Comparison of ENCODE assay signal across 1 cellular context in the genomic region with DNA sequence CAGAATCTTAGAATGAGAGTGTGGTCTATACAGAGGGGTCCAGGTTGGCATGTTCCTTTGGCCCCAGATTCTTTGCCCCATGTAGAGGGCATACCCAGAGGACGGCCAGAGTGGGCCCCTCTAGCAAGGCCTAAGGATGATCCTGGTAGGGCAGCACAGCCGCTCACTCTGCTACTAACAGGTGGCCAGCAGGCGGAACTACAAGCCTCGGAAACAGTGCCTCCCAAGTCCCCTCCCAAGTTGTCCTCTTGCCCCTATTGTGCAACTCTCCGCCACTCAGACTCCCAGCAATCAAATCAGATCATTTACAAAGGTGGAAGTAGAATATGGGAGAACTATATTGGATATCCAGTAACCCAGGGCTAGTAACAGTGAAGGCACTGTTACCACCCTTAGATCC.
TF ChIP-seq lines count a peak whose summit lies in the region.

No MANE protein-coding gene starts in this region.

TF ChIP-seq in GM23338, 12 proteins besides CTCF, POLR2A, EP300 and RAD21 (continued from another document):
- TF ChIP-seq, protein P1, sequence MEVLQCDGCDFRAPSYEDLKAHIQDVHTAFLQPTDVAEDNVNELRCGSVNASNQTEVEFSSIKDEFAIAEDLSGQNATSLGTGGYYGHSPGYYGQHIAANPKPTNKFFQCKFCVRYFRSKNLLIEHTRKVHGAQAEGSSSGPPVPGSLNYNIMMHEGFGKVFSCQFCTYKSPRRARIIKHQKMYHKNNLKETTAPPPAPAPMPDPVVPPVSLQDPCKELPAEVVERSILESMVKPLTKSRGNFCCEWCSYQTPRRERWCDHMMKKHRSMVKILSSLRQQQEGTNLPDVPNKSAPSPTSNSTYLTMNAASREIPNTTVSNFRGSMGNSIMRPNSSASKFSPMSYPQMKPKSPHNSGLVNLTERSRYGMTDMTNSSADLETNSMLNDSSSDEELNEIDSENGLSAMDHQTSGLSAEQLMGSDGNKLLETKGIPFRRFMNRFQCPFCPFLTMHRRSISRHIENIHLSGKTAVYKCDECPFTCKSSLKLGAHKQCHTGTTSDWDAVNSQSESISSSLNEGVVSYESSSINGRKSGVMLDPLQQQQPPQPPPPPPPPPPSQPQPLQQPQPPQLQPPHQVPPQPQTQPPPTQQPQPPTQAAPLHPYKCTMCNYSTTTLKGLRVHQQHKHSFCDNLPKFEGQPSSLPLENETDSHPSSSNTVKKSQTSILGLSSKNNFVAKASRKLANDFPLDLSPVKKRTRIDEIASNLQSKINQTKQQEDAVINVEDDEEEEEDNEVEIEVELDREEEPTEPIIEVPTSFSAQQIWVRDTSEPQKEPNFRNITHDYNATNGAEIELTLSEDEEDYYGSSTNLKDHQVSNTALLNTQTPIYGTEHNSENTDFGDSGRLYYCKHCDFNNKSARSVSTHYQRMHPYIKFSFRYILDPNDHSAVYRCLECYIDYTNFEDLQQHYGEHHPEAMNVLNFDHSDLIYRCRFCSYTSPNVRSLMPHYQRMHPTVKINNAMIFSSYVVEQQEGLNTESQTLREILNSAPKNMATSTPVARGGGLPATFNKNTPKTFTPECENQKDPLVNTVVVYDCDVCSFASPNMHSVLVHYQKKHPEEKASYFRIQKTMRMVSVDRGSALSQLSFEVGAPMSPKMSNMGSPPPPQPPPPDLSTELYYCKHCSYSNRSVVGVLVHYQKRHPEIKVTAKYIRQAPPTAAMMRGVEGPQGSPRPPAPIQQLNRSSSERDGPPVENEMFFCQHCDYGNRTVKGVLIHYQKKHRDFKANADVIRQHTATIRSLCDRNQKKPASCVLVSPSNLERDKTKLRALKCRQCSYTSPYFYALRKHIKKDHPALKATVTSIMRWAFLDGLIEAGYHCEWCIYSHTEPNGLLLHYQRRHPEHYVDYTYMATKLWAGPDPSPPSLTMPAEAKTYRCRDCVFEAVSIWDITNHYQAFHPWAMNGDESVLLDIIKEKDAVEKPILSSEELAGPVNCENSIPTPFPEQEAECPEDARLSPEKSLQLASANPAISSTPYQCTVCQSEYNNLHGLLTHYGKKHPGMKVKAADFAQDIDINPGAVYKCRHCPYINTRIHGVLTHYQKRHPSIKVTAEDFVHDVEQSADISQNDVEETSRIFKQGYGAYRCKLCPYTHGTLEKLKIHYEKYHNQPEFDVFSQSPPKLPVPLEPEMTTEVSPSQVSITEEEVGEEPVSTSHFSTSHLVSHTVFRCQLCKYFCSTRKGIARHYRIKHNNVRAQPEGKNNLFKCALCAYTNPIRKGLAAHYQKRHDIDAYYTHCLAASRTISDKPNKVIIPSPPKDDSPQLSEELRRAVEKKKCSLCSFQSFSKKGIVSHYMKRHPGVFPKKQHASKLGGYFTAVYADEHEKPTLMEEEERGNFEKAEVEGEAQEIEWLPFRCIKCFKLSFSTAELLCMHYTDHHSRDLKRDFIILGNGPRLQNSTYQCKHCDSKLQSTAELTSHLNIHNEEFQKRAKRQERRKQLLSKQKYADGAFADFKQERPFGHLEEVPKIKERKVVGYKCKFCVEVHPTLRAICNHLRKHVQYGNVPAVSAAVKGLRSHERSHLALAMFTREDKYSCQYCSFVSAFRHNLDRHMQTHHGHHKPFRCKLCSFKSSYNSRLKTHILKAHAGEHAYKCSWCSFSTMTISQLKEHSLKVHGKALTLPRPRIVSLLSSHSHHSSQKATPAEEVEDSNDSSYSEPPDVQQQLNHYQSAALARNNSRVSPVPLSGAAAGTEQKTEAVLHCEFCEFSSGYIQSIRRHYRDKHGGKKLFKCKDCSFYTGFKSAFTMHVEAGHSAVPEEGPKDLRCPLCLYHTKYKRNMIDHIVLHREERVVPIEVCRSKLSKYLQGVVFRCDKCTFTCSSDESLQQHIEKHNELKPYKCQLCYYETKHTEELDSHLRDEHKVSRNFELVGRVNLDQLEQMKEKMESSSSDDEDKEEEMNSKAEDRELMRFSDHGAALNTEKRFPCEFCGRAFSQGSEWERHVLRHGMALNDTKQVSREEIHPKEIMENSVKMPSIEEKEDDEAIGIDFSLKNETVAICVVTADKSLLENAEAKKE (CRISPR knock-in tag; IDR thresholded peaks at IDR 0.05), result no peak
- TF ChIP-seq, protein P2, sequence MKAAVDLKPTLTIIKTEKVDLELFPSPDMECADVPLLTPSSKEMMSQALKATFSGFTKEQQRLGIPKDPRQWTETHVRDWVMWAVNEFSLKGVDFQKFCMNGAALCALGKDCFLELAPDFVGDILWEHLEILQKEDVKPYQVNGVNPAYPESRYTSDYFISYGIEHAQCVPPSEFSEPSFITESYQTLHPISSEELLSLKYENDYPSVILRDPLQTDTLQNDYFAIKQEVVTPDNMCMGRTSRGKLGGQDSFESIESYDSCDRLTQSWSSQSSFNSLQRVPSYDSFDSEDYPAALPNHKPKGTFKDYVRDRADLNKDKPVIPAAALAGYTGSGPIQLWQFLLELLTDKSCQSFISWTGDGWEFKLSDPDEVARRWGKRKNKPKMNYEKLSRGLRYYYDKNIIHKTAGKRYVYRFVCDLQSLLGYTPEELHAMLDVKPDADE (IDR thresholded peaks at IDR 0.05), result no peak
